In genomic region chr7:6375346-6376101, GRCh38 we compare ENCODE assay signal across 2 cellular contexts.
A peak's percentile ranks its signal among the peaks of the same experiment; 100 is the strongest.
TF ChIP-seq lines count a peak whose summit lies in the region.

No MANE protein-coding gene starts in this region.

TF ChIP-seq in K562, 482 proteins besides CTCF, POLR2A, EP300 and RAD21 (continues in another document):
- TF ChIP-seq TRIM28 (IDR thresholded peaks at IDR 0.05) (0 out of 2 replicates have a peak, but pooled peaks have one; percentile 34), MTF1 (CRISPR knock-in tag; IDR thresholded peaks at IDR 0.05; ENCODE audit: borderline replicate concordance) (no peak), RBM25 (IDR thresholded peaks at IDR 0.05; ENCODE audit: low read depth, low read length, severe bottlenecking) (peak; percentile 84), MLLT1 (IDR thresholded peaks at IDR 0.05) (0 out of 4 replicates have a peak, but pooled peaks of 1 of the 2 experiments have one; percentile 24), ASH1L (IDR thresholded peaks at IDR 0.05; ENCODE audit: borderline replicate concordance, low read depth, partially characterized antibody) (peak; percentile 16), HDAC2 (IDR thresholded peaks at IDR 0.05) (0 out of 2 replicates have a peak, but pooled peaks have one; percentile 50), ZNF512 (tag; IDR thresholded peaks at IDR 0.05) (no peak), ZNF121 (CRISPR knock-in tag; conservative IDR thresholded peaks at IDR 0.05) (peak; percentile 100), NKRF (IDR thresholded peaks at IDR 0.05; ENCODE audit: borderline replicate concordance) (0 out of 2 replicates have a peak, but pooled peaks have one; percentile 10), TFAP4 (CRISPR knock-in tag; IDR thresholded peaks at IDR 0.05; ENCODE audit: borderline replicate concordance) (0 out of 2 replicates have a peak, but pooled peaks have one; percentile 21), BCOR (IDR thresholded peaks at IDR 0.05) (peak; percentile 84), CHCHD3 (CRISPR knock-in tag; IDR thresholded peaks at IDR 0.05) (no peak), KDM5B (IDR thresholded peaks at IDR 0.05; ENCODE audit: insufficient replicate concordance, low read depth, low read length) (peak; percentile 30), ATF4 (CRISPR knock-in tag; IDR thresholded peaks at IDR 0.05) (no peak)

TF ChIP-seq in HepG2, 621 proteins besides CTCF, POLR2A, EP300 and RAD21 (continues in another document):
- TF ChIP-seq SRY (CRISPR knock-in tag; IDR thresholded peaks at IDR 0.05), result 0 out of 2 replicates have a peak, but pooled peaks have one; percentile 31
- TF ChIP-seq ZBTB40 (IDR thresholded peaks at IDR 0.05), result no peak
- no peak for TF ChIP-seq ZBTB40 (CRISPR knock-in tag; IDR thresholded peaks at IDR 0.05)
- TF ChIP-seq ZNF83 (CRISPR knock-in tag; IDR thresholded peaks at IDR 0.05; ENCODE audit: borderline replicate concordance), result no peak
- no peak for TF ChIP-seq ZNF839 (CRISPR knock-in tag; IDR thresholded peaks at IDR 0.05; ENCODE audit: borderline replicate concordance)
- TF ChIP-seq SMARCE1 (IDR thresholded peaks at IDR 0.05; ENCODE audit: borderline replicate concordance), result no peak
- TF ChIP-seq ZNF770 (CRISPR knock-in tag; IDR thresholded peaks at IDR 0.05), result peak; percentile 81; the same call in 1 of the 2 replicates
- no peak for TF ChIP-seq ZNF639 (CRISPR knock-in tag; conservative IDR thresholded peaks at IDR 0.05)
- no peak for TF ChIP-seq ZNF609 (CRISPR knock-in tag; IDR thresholded peaks at IDR 0.05; ENCODE audit: borderline replicate concordance)
- TF ChIP-seq STAT5B (CRISPR knock-in tag; IDR thresholded peaks at IDR 0.05), result no peak
- no peak for TF ChIP-seq ZNF883 (CRISPR knock-in tag; IDR thresholded peaks at IDR 0.05; ENCODE audit: not compliant biosample characterization)
- peak; percentile 14 for TF ChIP-seq RBM39 (IDR thresholded peaks at IDR 0.05; ENCODE audit: low read depth, low read length, poor library complexity, severe bottlenecking)
- TF ChIP-seq ZNF121 (CRISPR knock-in tag; IDR thresholded peaks at IDR 0.05), result peak; percentile 98
- no peak for TF ChIP-seq TARDBP (CRISPR knock-in tag; IDR thresholded peaks at IDR 0.05)
- TF ChIP-seq ZMYM3 (CRISPR knock-in tag; IDR thresholded peaks at IDR 0.05), result peak; percentile 57
- no peak for TF ChIP-seq ETS1 (CRISPR knock-in tag; IDR thresholded peaks at IDR 0.05)
- no peak for TF ChIP-seq RCOR2 (CRISPR knock-in tag; IDR thresholded peaks at IDR 0.05)
- no peak for TF ChIP-seq SMYD3 (CRISPR knock-in tag; IDR thresholded peaks at IDR 0.05)
- TF ChIP-seq AKNA (CRISPR knock-in tag; IDR thresholded peaks at IDR 0.05; ENCODE audit: borderline replicate concordance), result no peak
- TF ChIP-seq NR2F6 (IDR thresholded peaks at IDR 0.05), result 0 out of 2 replicates have a peak, but pooled peaks have one; percentile 3
- no peak for TF ChIP-seq NR2F6 (CRISPR knock-in tag; IDR thresholded peaks at IDR 0.05)
- TF ChIP-seq MAFF (IDR thresholded peaks at IDR 0.05; ENCODE audit: low read depth, low read length), result no peak
- TF ChIP-seq ZNF282 (IDR thresholded peaks at IDR 0.05; ENCODE audit: partially characterized antibody), result no peak
- no peak for TF ChIP-seq GTF2F1 (IDR thresholded peaks at IDR 0.05; ENCODE audit: low read length)
- no peak for TF ChIP-seq NBN (conservative IDR thresholded peaks at IDR 0.05)
